In genomic region chr6:119501798-119502483, GRCh38 we compare ENCODE assay signal across 11 cellular contexts.
DNase-seq lines count a peak whose midpoint lies in the region; ATAC-seq, FAIRE-seq and TF ChIP-seq lines count a peak whose summit lies in the region.
"Had no signal": no experiment of that assay in that cellular context is flagged by ENCODE, and none has a peak within 500 bp of the region (broad histone marks: within the 10 kb centered on the region; RNA-seq: fewer than 3 reads in every experiment).

No MANE protein-coding gene starts in this region.

- no peak overlapping the region for H3K27ac ChIP-seq in K562 (ENCODE audit: extremely low read depth, low read depth, low read length)

- H3K9ac ChIP-seq in K562 (ENCODE audit: insufficient read depth in 1 of 2, low read depth in 2 of 2, low read length in 2 of 2), result no peak overlapping the region

- 36% methylated on average over 4 of the region's 4 CpGs for WGBS in K562 (ENCODE audit: insufficient coverage, low coverage, missing lambda C conversion rate)

- POLR2A ChIA-PET in K562 (lab: Yijun Ruan, JAX), result interaction anchor here (1.3 to 1.6 kb wide), 2 partner anchors 9 to 22 kb away, joined by 4 to 5 read pairs; no protein-coding TSS in a partner anchor

- H3K4me1 ChIP-seq in K562 (replicated peaks in 1 of 2; ENCODE audit: control insufficient read depth in 2 of 2, insufficient read depth in 2 of 2, low read length in 2 of 2), result peaks cover 4 to 7% of the 10 kb centered on the region in 2 experiments; a peak in 2 of 5 replicates

- no peak overlapping the region for H3K4me3 ChIP-seq in K562

- intact Hi-C loops in K562 (cut with micrococcal nuclease), result no loop called here

- H3K9me3 ChIP-seq in K562 (replicated peaks; ENCODE audit: control insufficient read depth, insufficient read depth, low read depth, low read length), result no peaks in the 10 kb centered on the region

- TF ChIP-seq CTCF in K562 (IDR thresholded peaks at IDR 0.05 in 2 of 3, conservative IDR thresholded peaks at IDR 0.05 in 1 of 3; ENCODE audit: insufficient read depth in 2 of 3, low read depth in 1 of 3, low read length in 3 of 3), result no peak

- H3K79me2 ChIP-seq in K562 (ENCODE audit: control insufficient read depth, insufficient read depth, low read length), result no peaks in the 10 kb centered on the region

- no peak for DNase-seq in K562 (ENCODE audit: extremely low read depth in 1 of 4, low spot score in 3 of 4)
- no peak for DNase-seq in H54 (ENCODE audit: insufficient read length, low spot score)
- DNase-seq in GOT3 (lab: John Stamatoyannopoulos, UW), result no peak
- DNase-seq in mesenteric fat pad (ENCODE audit: low spot score), result no peak
- DNase-seq: activated CD4-positive, CD25-positive, alpha-beta regulatory T cell; kidney glomerular epithelial cell; stimulated activated naive CD8-positive, alpha-beta T cell treated with anti-CD3 and anti-CD28 coated beads, Interleukin-15, Interleukin-2, amounts not matched to agents 100 U/mL and 50 U/mL, for 24 hours had no signal

- ATAC-seq in GM19043 (IDR thresholded peaks at IDR 0.05; ENCODE audit: low read depth, unreplicated experiment) (peak; percentile 90), GM21717 (IDR thresholded peaks at IDR 0.05; ENCODE audit: unreplicated experiment) (peak; percentile 78), HG03159 (IDR thresholded peaks at IDR 0.05; ENCODE audit: unreplicated experiment) (peak; percentile 96), K562 (no peak)
- ATAC-seq: stimulated activated naive CD8-positive, alpha-beta T cell treated with anti-CD3 and anti-CD28 coated beads, Interleukin-15, Interleukin-2, amounts not matched to agents 100 U/mL and 50 U/mL, for 24 hours had no signal

- TF ChIP-seq RAD21 in K562 (CRISPR knock-in tag; conservative IDR thresholded peaks at IDR 0.05 in 1 of 2, IDR thresholded peaks at IDR 0.05 in 1 of 2), result no peak

- no TSS peak for BruUV-seq in K562 (replicated peaks; lab: Mats Ljungman, UMichigan)

- FAIRE-seq in K562 (lab: Jason Lieb, UNC), result no peak
- FAIRE-seq in H54 (lab: Jason Lieb, UNC), result no peak
- FAIRE-seq: D721Med had no signal

- CTCF ChIA-PET in K562 (lab: Yijun Ruan, JAX; ENCODE audit: low intra/inter-chr PET ratio), result no interaction called here

- H3K27me3 ChIP-seq in K562 (ENCODE audit: control insufficient read depth in 2 of 2, insufficient read depth in 2 of 2, low read length in 2 of 2), result no peaks in the 10 kb centered on the region

- no peaks in the 10 kb centered on the region for H4K20me1 ChIP-seq in K562 (replicated peaks; ENCODE audit: control insufficient read depth, insufficient read depth, low read length)

- no peak overlapping the region for H2AFZ ChIP-seq in K562 (ENCODE audit: low read depth, low read length)

- no peak for TF ChIP-seq EP300 in K562 (IDR thresholded peaks at IDR 0.05; ENCODE audit: low read length)

- no peak for TF ChIP-seq POLR2A in K562 (conservative IDR thresholded peaks at IDR 0.05)
- TF ChIP-seq POLR2A in H54 (IDR thresholded peaks at IDR 0.05; ENCODE audit: low read depth, low read length), result no peak

- H3K4me2 ChIP-seq in K562 (ENCODE audit: insufficient read depth, low read length), result no peak overlapping the region

- no peaks in the 10 kb centered on the region for H3K36me3 ChIP-seq in K562 (ENCODE audit: control insufficient read depth, insufficient read depth, low read length)

- H3K9me1 ChIP-seq in K562 (ENCODE audit: control insufficient read depth, insufficient read depth, low read length), result no peaks in the 10 kb centered on the region

- in situ Hi-C loops in K562 (cut with MboI), result no loop called here

TF ChIP-seq in K562, 482 proteins besides CTCF, POLR2A, EP300 and RAD21:
- TF ChIP-seq CEBPG (CRISPR knock-in tag; IDR thresholded peaks at IDR 0.05) (no peak), CEBPG (tag; conservative IDR thresholded peaks at IDR 0.05 in 1 of 2, IDR thresholded peaks at IDR 0.05 in 1 of 2) (0 out of 4 replicates have a peak, but pooled peaks of 1 of the 2 experiments have one; percentile 20), ETV5 (CRISPR knock-in tag; IDR thresholded peaks at IDR 0.05; ENCODE audit: low read depth) (no peak), SPI1 (IDR thresholded peaks at IDR 0.05; ENCODE audit: borderline replicate concordance, low read depth, low read length) (peak; percentile 60; the same call in 1 of the 2 replicates), ZNF436 (CRISPR knock-in tag; IDR thresholded peaks at IDR 0.05) (no peak), CTCFL (IDR thresholded peaks at IDR 0.05; ENCODE audit: borderline replicate concordance, insufficient read depth, low read depth, low read length, poor library complexity, severe bottlenecking) (no peak), MYBL2 (IDR thresholded peaks at IDR 0.05; ENCODE audit: low read depth) (no peak), MYBL2 (CRISPR knock-in tag; IDR thresholded peaks at IDR 0.05; ENCODE audit: borderline replicate concordance) (no peak), C11orf30 (IDR thresholded peaks at IDR 0.05; ENCODE audit: low read depth) (no peak), FOXO4 (CRISPR knock-in tag; IDR thresholded peaks at IDR 0.05) (no peak), MCM2 (IDR thresholded peaks at IDR 0.05; ENCODE audit: low read depth) (no peak), ZNF133 (CRISPR knock-in tag; IDR thresholded peaks at IDR 0.05) (no peak), ELF1 (tag; IDR thresholded peaks at IDR 0.05) (no peak)
- TF ChIP-seq, protein P1, sequence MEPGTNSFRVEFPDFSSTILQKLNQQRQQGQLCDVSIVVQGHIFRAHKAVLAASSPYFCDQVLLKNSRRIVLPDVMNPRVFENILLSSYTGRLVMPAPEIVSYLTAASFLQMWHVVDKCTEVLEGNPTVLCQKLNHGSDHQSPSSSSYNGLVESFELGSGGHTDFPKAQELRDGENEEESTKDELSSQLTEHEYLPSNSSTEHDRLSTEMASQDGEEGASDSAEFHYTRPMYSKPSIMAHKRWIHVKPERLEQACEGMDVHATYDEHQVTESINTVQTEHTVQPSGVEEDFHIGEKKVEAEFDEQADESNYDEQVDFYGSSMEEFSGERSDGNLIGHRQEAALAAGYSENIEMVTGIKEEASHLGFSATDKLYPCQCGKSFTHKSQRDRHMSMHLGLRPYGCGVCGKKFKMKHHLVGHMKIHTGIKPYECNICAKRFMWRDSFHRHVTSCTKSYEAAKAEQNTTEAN (CRISPR knock-in tag; IDR thresholded peaks at IDR 0.05), result no peak
- TF ChIP-seq, protein P2, sequence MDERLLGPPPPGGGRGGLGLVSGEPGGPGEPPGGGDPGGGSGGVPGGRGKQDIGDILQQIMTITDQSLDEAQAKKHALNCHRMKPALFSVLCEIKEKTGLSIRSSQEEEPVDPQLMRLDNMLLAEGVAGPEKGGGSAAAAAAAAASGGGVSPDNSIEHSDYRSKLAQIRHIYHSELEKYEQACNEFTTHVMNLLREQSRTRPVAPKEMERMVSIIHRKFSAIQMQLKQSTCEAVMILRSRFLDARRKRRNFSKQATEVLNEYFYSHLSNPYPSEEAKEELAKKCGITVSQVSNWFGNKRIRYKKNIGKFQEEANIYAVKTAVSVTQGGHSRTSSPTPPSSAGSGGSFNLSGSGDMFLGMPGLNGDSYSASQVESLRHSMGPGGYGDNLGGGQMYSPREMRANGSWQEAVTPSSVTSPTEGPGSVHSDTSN (CRISPR knock-in tag; IDR thresholded peaks at IDR 0.05; ENCODE audit: low read depth), result no peak
- TF ChIP-seq, protein P2 (tag; conservative IDR thresholded peaks at IDR 0.05; ENCODE audit: low read depth), result peak; percentile 45; the same call in 1 of the 2 replicates
